ENCODE assay signal across 14 cellular contexts in the genomic region with DNA sequence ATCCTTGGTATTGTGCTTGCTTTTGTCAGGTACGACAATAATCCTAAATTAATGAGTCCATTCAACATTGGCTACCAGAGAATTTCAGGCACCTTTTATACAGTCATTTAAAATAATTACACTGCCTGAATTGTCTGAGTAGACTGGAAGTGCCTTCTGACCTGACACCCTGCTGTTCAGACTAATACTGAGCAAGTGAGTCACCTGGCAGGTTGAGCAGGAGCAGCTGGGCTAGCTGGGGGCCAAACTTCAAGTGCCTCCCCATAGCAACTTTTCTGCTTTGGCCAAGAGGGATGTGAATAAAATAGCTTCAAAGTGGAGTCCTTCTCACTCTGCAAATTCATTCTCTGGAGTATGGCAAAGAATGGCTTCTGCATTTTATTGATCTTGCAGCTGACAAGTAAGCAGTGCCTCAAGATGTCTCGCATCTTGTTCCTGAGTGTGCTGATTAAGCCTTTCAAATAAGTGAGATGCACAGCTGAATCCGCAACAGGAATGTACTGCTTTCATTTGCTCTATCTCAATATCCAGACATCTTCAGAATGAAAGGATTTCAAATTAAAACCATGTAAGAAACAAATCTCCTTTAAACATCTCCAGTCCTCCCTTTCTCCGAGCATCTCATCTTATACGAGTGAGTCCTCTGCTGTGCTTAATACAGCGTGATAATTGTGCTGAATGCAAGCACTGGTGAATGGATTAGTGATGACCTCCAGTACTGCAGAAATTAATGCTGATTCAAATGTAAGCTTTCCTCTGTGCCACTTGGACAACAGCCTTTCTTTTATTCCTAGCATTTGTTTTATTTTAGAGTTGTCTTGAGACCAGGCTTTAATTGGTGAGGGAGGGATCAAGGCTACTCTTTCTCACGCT.
A peak's percentile ranks its signal among the peaks of the same experiment; 100 is the strongest.
DNase-seq lines count a peak whose midpoint lies in the region; ATAC-seq, FAIRE-seq and TF ChIP-seq lines count a peak whose summit lies in the region.
"Had no signal": no experiment of that assay in that cellular context is flagged by ENCODE, and none has a peak within 500 bp of the region (broad histone marks: within the 10 kb centered on the region; RNA-seq: fewer than 3 reads in every experiment).

No MANE protein-coding gene starts in this region.

- no peak overlapping the region for H3K4me3 ChIP-seq in astrocyte of the cerebellum (ENCODE audit: low read depth, low read length)

- ATAC-seq in HG02763 (IDR thresholded peaks at IDR 0.05; ENCODE audit: unreplicated experiment) = no peak
- ATAC-seq in Right ventricle myocardium inferior = no peak
- no peak for ATAC-seq in GM19395 (IDR thresholded peaks at IDR 0.05; ENCODE audit: unreplicated experiment)
- ATAC-seq: T-cell had no signal

- TF ChIP-seq CTCF in astrocyte of the cerebellum (IDR thresholded peaks at IDR 0.05; ENCODE audit: low read depth, low read length, missing control alignments) = no peak

- peak; percentile 51 for FAIRE-seq in islet of Langerhans (lab: Jason Lieb, UNC)
- FAIRE-seq: urothelium cell line had no signal

- in situ Hi-C loops in astrocyte of the cerebellum (cut with HindIII; ENCODE audit: low sequenced_read_pairs) = no loop called here

- intact Hi-C loops in Right ventricle myocardium inferior (cut with DNase I) = no loop called here

- DNase-seq in ELR (ENCODE audit: low read depth) (peak; percentile 12), NCI-H2081 treated with DMSO at 0.1 percent for 48 hours (lab: John Stamatoyannopoulos, UW) (peak; percentile 64), astrocyte of the cerebellum (ENCODE audit: low read depth) (peak; percentile 57), MV-4-11 (lab: John Stamatoyannopoulos, UW) (no peak), Right ventricle myocardium inferior (ENCODE audit: missing footprints) (no peak)
- DNase-seq: activated CD8-positive, alpha-beta memory T cell treated with anti-CD3 and anti-CD28 coated beads for 24 hours; CD4-positive, alpha-beta T cell; effector CD4-positive, alpha-beta T cell; NK-92 treated with Interleukin-12 subunit alpha and Interleukin-12 subunit beta, amount 100 ng/mL, for 24 hours; T-cell had no signal

Comparison
In these comparisons a context has a peak if more than half of its experiments do, and no peak if none do; other contexts are left out.
1. DNase-seq: peak in ELR (single experiment), NCI-H2081 treated with DMSO at 0.1 percent for 48 hours (single experiment) and astrocyte of the cerebellum (single experiment); none in MV-4-11 (single experiment) and Right ventricle myocardium inferior (single experiment).